Comparison of ENCODE assay signal across 27 cellular contexts in genomic region chr17:65572186-65572580, GRCh38. TPM values are rescaled to one million over a fixed set of nuclear protein-coding genes. Genes with fewer than 3 reads are reported as not detected.
DNase-seq lines count a peak whose midpoint lies in the region; ATAC-seq, FAIRE-seq and TF ChIP-seq lines count a peak whose summit lies in the region.
"Had no signal": no experiment of that assay in that cellular context is flagged by ENCODE, and none has a peak within 500 bp of the region (broad histone marks: within the 10 kb centered on the region; RNA-seq: fewer than 3 reads in every experiment).

No MANE protein-coding gene starts in this region.

- peak overlapping the region; percentile 43 for H3K4me3 ChIP-seq in HUES48 (ENCODE audit: low read depth, low read length)
- no peak overlapping the region for H3K4me3 ChIP-seq in astrocyte (ENCODE audit: insufficient read depth, low read depth, low read length)
- peak overlapping the region; percentile 58 for H3K4me3 ChIP-seq in iPS-18a (ENCODE audit: low read length)
- H3K4me3 ChIP-seq: GM23248, MG63 had no signal

- no peaks in the 10 kb centered on the region for H4K20me1 ChIP-seq in astrocyte (ENCODE audit: insufficient read depth, low read length)

- H3K9ac ChIP-seq in HUES48 (ENCODE audit: low read depth, low read length) (peak overlapping the region; percentile 32; the same call in 1 of the 2 replicates), astrocyte (ENCODE audit: low read length) (no peak overlapping the region), iPS-18a (ENCODE audit: low read length) (peak overlapping the region; percentile 54)
- H3K9ac ChIP-seq: GM23248 had no signal

- H3K27ac Mint-ChIP-seq in astrocyte (ENCODE audit: unreplicated experiment) (no peak overlapping the region), progenitor cell of endocrine pancreas (no peak overlapping the region)

- no peak overlapping the region for H3K4me2 ChIP-seq in astrocyte (ENCODE audit: low read length)

- H3K27me3 Mint-ChIP-seq in astrocyte (ENCODE audit: low read depth, unreplicated experiment): peaks cover 22% of the 10 kb centered on the region
- peaks cover 26% of the 10 kb centered on the region for H3K27me3 Mint-ChIP-seq in progenitor cell of endocrine pancreas

- H3K79me2 ChIP-seq in astrocyte (ENCODE audit: insufficient read depth, low read length): no peaks in the 10 kb centered on the region

- H3K36me3 Mint-ChIP-seq in astrocyte (ENCODE audit: low read depth, unreplicated experiment): no peaks in the 10 kb centered on the region
- H3K36me3 Mint-ChIP-seq in progenitor cell of endocrine pancreas (ENCODE audit: insufficient read depth): no peaks in the 10 kb centered on the region
- H3K36me3 Mint-ChIP-seq: CD4-positive, alpha-beta memory T cell had no signal

- no peak for ATAC-seq in GM19023 (IDR thresholded peaks at IDR 0.05; ENCODE audit: unreplicated experiment)
- ATAC-seq: HCT116, Panc1 had no signal

- FAIRE-seq in astrocyte (lab: Jason Lieb, UNC): no peak
- FAIRE-seq: GM18507 had no signal

- peak overlapping the region; percentile 21 for H3K4me3 Mint-ChIP-seq in astrocyte (ENCODE audit: unreplicated experiment)
- peak overlapping the region; percentile 24 for H3K4me3 Mint-ChIP-seq in progenitor cell of endocrine pancreas (ENCODE audit: low read depth)
- H3K4me3 Mint-ChIP-seq: CD4-positive, alpha-beta memory T cell had no signal

- no peak overlapping the region for H2AFZ ChIP-seq in astrocyte (ENCODE audit: low read depth, low read length)
- H2AFZ ChIP-seq: GM23248 had no signal

- H3K27ac ChIP-seq in HUES48 (ENCODE audit: low read depth, low read length) (peak overlapping the region; percentile 98), astrocyte (ENCODE audit: low read depth, low read length) (no peak overlapping the region), iPS-18a (ENCODE audit: low read length) (peak overlapping the region; percentile 94)
- H3K27ac ChIP-seq: GM23248, HL-60 had no signal

- H3K9me3 ChIP-seq in HUES48 (ENCODE audit: control insufficient read depth, insufficient read depth, low read length) (no peaks in the 10 kb centered on the region), astrocyte (ENCODE audit: insufficient read depth, low read depth, low read length) (no peaks in the 10 kb centered on the region), iPS-18a (ENCODE audit: control insufficient read depth, low read depth, low read length) (no peaks in the 10 kb centered on the region)
- H3K9me3 ChIP-seq: MG63 had no signal

- H3K9me3 Mint-ChIP-seq in astrocyte (ENCODE audit: unreplicated experiment): peaks cover 5% of the 10 kb centered on the region
- H3K9me3 Mint-ChIP-seq in progenitor cell of endocrine pancreas (ENCODE audit: low read depth): no peaks in the 10 kb centered on the region

- no peaks in the 10 kb centered on the region for H3K27me3 ChIP-seq in HUES48 (ENCODE audit: control insufficient read depth, insufficient read depth, low read length)
- no peaks in the 10 kb centered on the region for H3K27me3 ChIP-seq in astrocyte (ENCODE audit: insufficient read depth, low read length)
- H3K27me3 ChIP-seq in iPS-18a (ENCODE audit: control insufficient read depth, insufficient read depth, low read length): peaks cover 4% of the 10 kb centered on the region
- H3K27me3 ChIP-seq: MG63 had no signal

- H3K4me1 ChIP-seq in HUES48 (ENCODE audit: control insufficient read depth, insufficient read depth, low read length): peaks cover 34% of the 10 kb centered on the region
- H3K4me1 ChIP-seq in astrocyte (ENCODE audit: insufficient read depth, low read length): no peaks in the 10 kb centered on the region
- peaks cover 38% of the 10 kb centered on the region for H3K4me1 ChIP-seq in iPS-18a (ENCODE audit: control insufficient read depth, low read depth, low read length)

- H3K4me1 Mint-ChIP-seq in astrocyte (ENCODE audit: low read depth, unreplicated experiment): peaks cover 2% of the 10 kb centered on the region
- H3K4me1 Mint-ChIP-seq in progenitor cell of endocrine pancreas (ENCODE audit: low read depth): peaks cover 11% of the 10 kb centered on the region
- H3K4me1 Mint-ChIP-seq: CD4-positive, alpha-beta memory T cell had no signal

- no peak for TF ChIP-seq CTCF in astrocyte (IDR thresholded peaks at IDR 0.05; ENCODE audit: insufficient read depth, low read depth, low read length)
- no peak for TF ChIP-seq CTCF in progenitor cell of endocrine pancreas (IDR thresholded peaks at IDR 0.05; ENCODE audit: unreplicated experiment)

- no peaks in the 10 kb centered on the region for H3K36me3 ChIP-seq in HUES48 (ENCODE audit: control insufficient read depth, insufficient read depth, low read length)
- no peaks in the 10 kb centered on the region for H3K36me3 ChIP-seq in astrocyte (ENCODE audit: insufficient read depth, low read length)
- H3K36me3 ChIP-seq in iPS-18a (ENCODE audit: control insufficient read depth, low read depth, low read length): no peaks in the 10 kb centered on the region
- H3K36me3 ChIP-seq: MG63 had no signal

- no peak for DNase-seq in astrocyte (ENCODE audit: low read depth)
- DNase-seq in progenitor cell of endocrine pancreas (ENCODE audit: low spot score, unreplicated experiment): no peak
- DNase-seq in Kasumi-1 (lab: John Stamatoyannopoulos, UW): no peak
- DNase-seq in DMS153 (lab: John Stamatoyannopoulos, UW): no peak
- DNase-seq: C1 segment of cervical spinal cord; CD4-positive, alpha-beta memory T cell; COR-L47; DMS79 treated with DMSO at 0.1 percent for 48 hours; GM23248; KBM-7; MG63; NCI-H1105 treated with DMSO at 0.1 percent for 48 hours; NCI-H146; NCI-H1930; NCI-H2107; NCI-H446; NCI-H526; NCI-H82; SHP77 treated with DMSO at 0.1 percent for 48 hours; T-helper 1 cell had no signal

RNA-seq across cellular contexts. Expression of gene AXIN2, which starts 10.7 kb away (rescaled TPM):
- total RNA-seq in astrocyte: 8.0 and 8.9 TPM in 2 replicates
- 10.2 and 10.7 TPM in 2 replicates for total RNA-seq in progenitor cell of endocrine pancreas
